Comparison of ENCODE assay signal across 1 cellular context in genomic region chr4:69823048-69823447, GRCh38.
TF ChIP-seq lines count a peak whose summit lies in the region.

No MANE protein-coding gene starts in this region.

TF ChIP-seq in liver, 16 proteins besides CTCF, POLR2A, EP300 and RAD21 (continued from another document):
- TF ChIP-seq ZBTB33 (IDR thresholded peaks at IDR 0.05) (no peak), FOXA2 (IDR thresholded peaks at IDR 0.05) (no peak), HNF4A (conservative IDR thresholded peaks at IDR 0.05) (no peak), MAX (IDR thresholded peaks at IDR 0.05) (no peak), ATF3 (IDR thresholded peaks at IDR 0.05) (no peak)
